In genomic region chr22:22802346-22802970, GRCh38 we compare ENCODE assay signal across 10 cellular contexts.
DNase-seq lines count a peak whose midpoint lies in the region; ATAC-seq and TF ChIP-seq lines count a peak whose summit lies in the region.
"Had no signal": no experiment of that assay in that cellular context is flagged by ENCODE, and none has a peak within 500 bp of the region (broad histone marks: within the 10 kb centered on the region; RNA-seq: fewer than 3 reads in every experiment).

No MANE protein-coding gene starts in this region.

- peak; percentile 36 for ATAC-seq in activated CD8-positive, alpha-beta memory T cell treated with anti-CD3 and anti-CD28 coated beads, Interleukin-2, amount 10 ng/mL, durations not matched to agents 7 days and 5 days
- ATAC-seq: gastroesophageal sphincter had no signal

- CTCF ChIA-PET in activated CD8-positive, alpha-beta memory T cell treated with anti-CD3 and anti-CD28 coated beads, Interleukin-2, amount 10 ng/mL, durations not matched to agents 7 days and 5 days (lab: Charles Lee): interaction anchor here (0.7 to 1.9 kb wide), 27 partner anchors 9 to 338 kb away, joined by 3 to 48 read pairs (median 4); no protein-coding TSS in a partner anchor

- intact Hi-C loops in prostate gland (cut with DNase I): no loop called here

- 84% methylated on average over 5 of the region's 5 CpGs for WGBS in prostate gland

- TF ChIP-seq CTCF in LNCAP (IDR thresholded peaks at IDR 0.05) (peak; percentile 68; the same call in 1 of the 2 replicates), astrocyte of the spinal cord (IDR thresholded peaks at IDR 0.05; ENCODE audit: low read depth, low read length) (peak; percentile 10), osteocyte (IDR thresholded peaks at IDR 0.05) (peak; percentile 11), prostate gland (IDR thresholded peaks at IDR 0.05) (no peak)

- peaks cover 11% of the 10 kb centered on the region for H3K27me3 Mint-ChIP-seq in activated CD8-positive, alpha-beta memory T cell treated with anti-CD3 and anti-CD28 coated beads, Interleukin-2, amount 10 ng/mL, durations not matched to agents 7 days and 5 days
- H3K27me3 Mint-ChIP-seq in osteocyte (ENCODE audit: unreplicated experiment): peaks cover 39% of the 10 kb centered on the region

- H3K4me1 Mint-ChIP-seq in activated CD8-positive, alpha-beta memory T cell treated with anti-CD3 and anti-CD28 coated beads, Interleukin-2, amount 10 ng/mL, durations not matched to agents 7 days and 5 days: peaks cover 4% of the 10 kb centered on the region
- H3K4me1 Mint-ChIP-seq in osteocyte (ENCODE audit: unreplicated experiment): no peaks in the 10 kb centered on the region

- H3K9me3 ChIP-seq in prostate gland: no peaks in the 10 kb centered on the region
- H3K9me3 ChIP-seq: gastroesophageal sphincter, suprapubic skin had no signal

- in situ Hi-C loops in astrocyte of the spinal cord (cut with HindIII; ENCODE audit: low sequenced_read_pairs): no loop called here

- H3K36me3 Mint-ChIP-seq in activated CD8-positive, alpha-beta memory T cell treated with anti-CD3 and anti-CD28 coated beads, Interleukin-2, amount 10 ng/mL, durations not matched to agents 7 days and 5 days: no peaks in the 10 kb centered on the region
- no peaks in the 10 kb centered on the region for H3K36me3 Mint-ChIP-seq in osteocyte (ENCODE audit: unreplicated experiment)

- H3K27ac ChIP-seq in prostate gland: no peak overlapping the region
- H3K27ac ChIP-seq: gastroesophageal sphincter, suprapubic skin had no signal

- peak; percentile 60 for DNase-seq in activated CD8-positive, alpha-beta memory T cell treated with anti-CD3 and anti-CD28 coated beads, Interleukin-2, amount 10 ng/mL, durations not matched to agents 7 days and 5 days
- DNase-seq in activated CD8-positive, alpha-beta memory T cell treated with anti-CD3 and anti-CD28 coated beads for 24 hours: no peak
- DNase-seq in astrocyte of the spinal cord (ENCODE audit: low read depth, low spot score) (no peak), osteocyte (ENCODE audit: extremely low spot score, unreplicated experiment) (no peak), prostate gland (ENCODE audit: low spot score) (no peak), OCI-M2 (lab: John Stamatoyannopoulos, UW; ENCODE audit: unreplicated experiment) (no peak), AG08396 (ENCODE audit: low spot score) (no peak)

- H3K27me3 ChIP-seq in prostate gland (replicated peaks; ENCODE audit: insufficient read depth): no peaks in the 10 kb centered on the region

- H3K4me1 ChIP-seq in prostate gland (replicated peaks): no peaks in the 10 kb centered on the region
- H3K4me1 ChIP-seq: gastroesophageal sphincter, suprapubic skin had no signal

- TF ChIP-seq POLR2A in prostate gland (IDR thresholded peaks at IDR 0.05): no peak

- H3K4me3 ChIP-seq in astrocyte of the spinal cord (ENCODE audit: low read depth, low read length): no peak overlapping the region
- no peak overlapping the region for H3K4me3 ChIP-seq in prostate gland
- H3K4me3 ChIP-seq: gastroesophageal sphincter, suprapubic skin had no signal

- H3K36me3 ChIP-seq in prostate gland: no peaks in the 10 kb centered on the region
- H3K36me3 ChIP-seq: gastroesophageal sphincter, suprapubic skin had no signal

- H3K9me3 Mint-ChIP-seq in activated CD8-positive, alpha-beta memory T cell treated with anti-CD3 and anti-CD28 coated beads, Interleukin-2, amount 10 ng/mL, durations not matched to agents 7 days and 5 days (ENCODE audit: low read depth): no peaks in the 10 kb centered on the region
- no peaks in the 10 kb centered on the region for H3K9me3 Mint-ChIP-seq in osteocyte (ENCODE audit: unreplicated experiment)

- H3K27ac Mint-ChIP-seq in activated CD8-positive, alpha-beta memory T cell treated with anti-CD3 and anti-CD28 coated beads, Interleukin-2, amount 10 ng/mL, durations not matched to agents 7 days and 5 days: no peak overlapping the region
- H3K27ac Mint-ChIP-seq in osteocyte (ENCODE audit: unreplicated experiment): no peak overlapping the region

- no peak overlapping the region for H3K4me3 Mint-ChIP-seq in activated CD8-positive, alpha-beta memory T cell treated with anti-CD3 and anti-CD28 coated beads, Interleukin-2, amount 10 ng/mL, durations not matched to agents 7 days and 5 days
- H3K4me3 Mint-ChIP-seq in osteocyte (ENCODE audit: unreplicated experiment): no peak overlapping the region

Comparison
In these comparisons a context has a peak if more than half of its experiments do, and no peak if none do; other contexts are left out.
1. CTCF ChIP-seq: peak in LNCAP (single experiment), astrocyte of the spinal cord (single experiment) and osteocyte (single experiment); none in prostate gland (0 of 4).